ENCODE assay signal across 16 cellular contexts in genomic region chr5:132601071-132601470, GRCh38. TPM values are rescaled to one million over a fixed set of nuclear protein-coding genes. Genes with fewer than 3 reads are reported as not detected.
DNase-seq lines count a peak whose midpoint lies in the region; ATAC-seq and TF ChIP-seq lines count a peak whose summit lies in the region.
"Not testable (repeated sequence)": the region's sequence is repeated elsewhere in the genome, so short reads cannot be mapped to it uniquely, and the experiment has no call there.
"Had no signal": no experiment of that assay in that cellular context is flagged by ENCODE, and none has a peak within 500 bp of the region (broad histone marks: within the 10 kb centered on the region; RNA-seq: fewer than 3 reads in every experiment).

No MANE protein-coding gene starts in this region.

- H3K4me1 ChIP-seq in RWPE2 (ENCODE audit: insufficient read depth, poor library complexity, severe bottlenecking): peaks cover 17% of the 10 kb centered on the region

- not testable (repeated sequence) for H3K9me3 ChIP-seq in RWPE2 (ENCODE audit: severe bottlenecking)

- DNase-seq in EL (peak; percentile 7), HT1080 (ENCODE audit: low read depth) (peak; percentile 71), MV-4-11 (lab: John Stamatoyannopoulos, UW) (peak; percentile 9), astrocyte of the spinal cord (ENCODE audit: low read depth, low spot score) (peak; percentile 25), epithelial cell of esophagus (ENCODE audit: low read depth) (peak; percentile 19), myocyte (ENCODE audit: low read depth) (peak; percentile 19)
- not testable (repeated sequence) for DNase-seq in RWPE2 (ENCODE audit: low spot score)

- H3K36me3 ChIP-seq in RWPE2 (ENCODE audit: low read depth): peaks cover 97% of the 10 kb centered on the region

- not testable (repeated sequence) for H3K27ac ChIP-seq in RWPE2 (ENCODE audit: poor library complexity, severe bottlenecking)

- not testable (repeated sequence) for H3K27me3 ChIP-seq in RWPE2 (ENCODE audit: insufficient read depth, poor library complexity, severe bottlenecking)

- not testable (repeated sequence) for TF ChIP-seq CTCF in RWPE2 (IDR thresholded peaks at IDR 0.05; ENCODE audit: poor library complexity, severe bottlenecking); astrocyte of the spinal cord (IDR thresholded peaks at IDR 0.05; ENCODE audit: low read depth, low read length); epithelial cell of esophagus (IDR thresholded peaks at IDR 0.05; ENCODE audit: insufficient read depth, low read depth, low read length, missing control alignments)

- in situ Hi-C loops in astrocyte of the spinal cord (cut with HindIII; ENCODE audit: low sequenced_read_pairs): not testable (repeated sequence)

- ATAC-seq in RWPE2 (ENCODE audit: low read depth): peak; percentile 64

- H3K4me3 ChIP-seq in RWPE2 (ENCODE audit: severe bottlenecking); astrocyte of the spinal cord (ENCODE audit: low read depth, low read length); epithelial cell of esophagus (ENCODE audit: low read length): not testable (repeated sequence)

RNA-seq across cellular contexts. Expression of gene RAD50, which starts 44.3 kb away (rescaled TPM):
- total RNA-seq in HT1080 (2014; rRNA removed; shearing (Covaris generic)): 10.8 and 12.1 TPM in 2 replicates
- polyA plus RNA-seq in HT1080 (2015; cell fraction: cytosol; rRNA removed): 7.7 and 12.3 TPM in 2 replicates
- polyA plus RNA-seq in HT1080 (2015; cell fraction: nucleus; rRNA removed): 20.5 and 20.6 TPM in 2 replicates
- total RNA-seq in myocyte: 21.0 and 25.9 TPM in 2 replicates
- 9.9 TPM for polyA plus RNA-seq in myocyte (2012)

RNA-seq across cellular contexts. Expression of gene IL13, which starts 56.9 kb away (rescaled TPM):
- not detected in 2 replicates for total RNA-seq in HT1080 (2014; rRNA removed; shearing (Covaris generic))
- not detected in 2 replicates for polyA plus RNA-seq in HT1080 (2015; cell fraction: cytosol; rRNA removed)
- 0.60 TPM in 1 of 2 replicates, not detected in the other for polyA plus RNA-seq in HT1080 (2015; cell fraction: nucleus; rRNA removed)
- total RNA-seq in myocyte: not detected in 2 replicates
- polyA plus RNA-seq in myocyte (2012): not detected
- total RNA-seq: A673; CD4-positive, alpha-beta memory T cell; H4; HepG2; HT-29; K562; OCI-LY7; Right ventricle myocardium superior; SJSA1 had no signal
- polyA plus RNA-seq: CD4-positive, alpha-beta memory T cell; K562 had no signal

RNA-seq across cellular contexts. Expression of gene IL5, which starts 57.7 kb away (rescaled TPM):
- not detected in 2 replicates for total RNA-seq in HT1080 (2014; rRNA removed; shearing (Covaris generic))
- not detected in 2 replicates for polyA plus RNA-seq in HT1080 (2015; cell fraction: cytosol; rRNA removed)
- polyA plus RNA-seq in HT1080 (2015; cell fraction: nucleus; rRNA removed): not detected in 2 replicates
- not detected in 2 replicates for total RNA-seq in myocyte
- polyA plus RNA-seq in myocyte (2012): not detected
- total RNA-seq: A673; CD4-positive, alpha-beta memory T cell; H4; HepG2; HT-29; K562; OCI-LY7; Right ventricle myocardium superior; SJSA1 had no signal
- polyA plus RNA-seq: CD4-positive, alpha-beta memory T cell; HepG2 had no signal
